8 cellular contexts compared by ENCODE assay signal in genomic region chr22:38034278-38034882, GRCh38. TPM values are rescaled to one million over a fixed set of nuclear protein-coding genes. Genes with fewer than 3 reads are reported as not detected.
A peak's percentile ranks its signal among the peaks of the same experiment; 100 is the strongest.
DNase-seq lines count a peak whose midpoint lies in the region; ATAC-seq, FAIRE-seq and TF ChIP-seq lines count a peak whose summit lies in the region.

No MANE protein-coding gene starts in this region.

- H3K36me3 ChIP-seq in kidney (ENCODE audit: control insufficient read depth in 1 of 2, insufficient read depth in 2 of 2, low read length in 2 of 2), result no peaks in the 10 kb centered on the region

- intact Hi-C loops in kidney (cut with DNase I), result no loop called here
- intact Hi-C loops in CD4-positive, alpha-beta T cell (cut with DNase I, micrococcal nuclease), result no loop called here

- ATAC-seq in stimulated activated memory B cell treated with anti-CD40 and anti-IgM and Interleukin-4, amounts not matched to agents 10 μg/mL and 1 μg/mL and 100 μg/mL, for 72 hours, result peak; percentile 63
- no peak for ATAC-seq in HG03442 (IDR thresholded peaks at IDR 0.05; ENCODE audit: unreplicated experiment)
- ATAC-seq in CD4-positive, alpha-beta T cell (ENCODE audit: poor library complexity), result no peak

- no peaks in the 10 kb centered on the region for H3K27me3 ChIP-seq in CD4-positive, alpha-beta T cell (ENCODE audit: control insufficient read depth, insufficient read depth, low read length)

- H3K27ac ChIP-seq in caudate nucleus (ENCODE audit: low read depth, low read length) (peak overlapping the region; percentile 99), kidney (ENCODE audit: low read depth in 2 of 2, low read length in 2 of 2) (peak overlapping the region; percentile 18 to 84)
- H3K27ac ChIP-seq in CD4-positive, alpha-beta T cell (ENCODE audit: low read depth, low read length), result no peak overlapping the region

- peaks cover 20% of the 10 kb centered on the region for H3K4me1 Mint-ChIP-seq in stimulated activated memory B cell treated with anti-CD40 and anti-IgM and Interleukin-4, amounts not matched to agents 10 μg/mL and 1 μg/mL and 100 μg/mL, for 72 hours
- H3K4me1 Mint-ChIP-seq in CD4-positive, alpha-beta T cell (ENCODE audit: low read depth), result no peaks in the 10 kb centered on the region

- no peaks in the 10 kb centered on the region for H3K9me3 Mint-ChIP-seq in stimulated activated memory B cell treated with anti-CD40 and anti-IgM and Interleukin-4, amounts not matched to agents 10 μg/mL and 1 μg/mL and 100 μg/mL, for 72 hours
- no peaks in the 10 kb centered on the region for H3K9me3 Mint-ChIP-seq in CD4-positive, alpha-beta T cell

- no peak for TF ChIP-seq CTCF in kidney (IDR thresholded peaks at IDR 0.05; ENCODE audit: borderline replicate concordance, extremely low read depth, insufficient read depth)
- no peak for TF ChIP-seq CTCF in CD4-positive, alpha-beta T cell (IDR thresholded peaks at IDR 0.05)

- no peak overlapping the region for H3K4me3 Mint-ChIP-seq in stimulated activated memory B cell treated with anti-CD40 and anti-IgM and Interleukin-4, amounts not matched to agents 10 μg/mL and 1 μg/mL and 100 μg/mL, for 72 hours
- no peak overlapping the region for H3K4me3 Mint-ChIP-seq in CD4-positive, alpha-beta T cell

- no peak overlapping the region for H3K27ac Mint-ChIP-seq in stimulated activated memory B cell treated with anti-CD40 and anti-IgM and Interleukin-4, amounts not matched to agents 10 μg/mL and 1 μg/mL and 100 μg/mL, for 72 hours
- H3K27ac Mint-ChIP-seq in CD4-positive, alpha-beta T cell, result no peak overlapping the region

- peaks cover 0 to 14% of the 10 kb centered on the region in 2 donors for H3K4me1 ChIP-seq in kidney (ENCODE audit: control insufficient read depth in 1 of 2, insufficient read depth in 1 of 2, low read depth in 1 of 2, low read length in 2 of 2)

- POLR2A ChIA-PET in CD4-positive, alpha-beta T cell (lab: Charles Lee), result no interaction called here

- H3K4me3 ChIP-seq in kidney (ENCODE audit: low read length in 2 of 2), result no peak overlapping the region

- H3K27me3 Mint-ChIP-seq in stimulated activated memory B cell treated with anti-CD40 and anti-IgM and Interleukin-4, amounts not matched to agents 10 μg/mL and 1 μg/mL and 100 μg/mL, for 72 hours, result peaks cover 38% of the 10 kb centered on the region
- H3K27me3 Mint-ChIP-seq in CD4-positive, alpha-beta T cell, result no peaks in the 10 kb centered on the region

- FAIRE-seq in kidney (lab: Jason Lieb, UNC), result no peak

- CTCF ChIA-PET in CD4-positive, alpha-beta T cell (lab: Charles Lee), result no interaction called here

- peak in 12 of 14 donors; percentile 64 to 89 (median 82) for DNase-seq in C1 segment of cervical spinal cord (lab: John Stamatoyannopoulos, UW)
- DNase-seq in MV-4-11 (lab: John Stamatoyannopoulos, UW), result peak; percentile 83
- peak in 57 of 61 donors; percentile 49 to 91 (median 77) for DNase-seq in caudate nucleus (lab: John Stamatoyannopoulos, UW)
- peak; percentile 94 for DNase-seq in kidney
- no peak for DNase-seq in COR-L47 (lab: John Stamatoyannopoulos, UW)
- no peak for DNase-seq in CD4-positive, alpha-beta T cell

- H3K9me3 ChIP-seq in kidney (ENCODE audit: control insufficient read depth in 1 of 2, low read length in 2 of 2), result no peaks in the 10 kb centered on the region
- H3K9me3 ChIP-seq in CD4-positive, alpha-beta T cell (ENCODE audit: control insufficient read depth, low read length), result no peaks in the 10 kb centered on the region

- H3K9ac ChIP-seq in kidney (ENCODE audit: low read length in 2 of 2), result no peak overlapping the region

- no peaks in the 10 kb centered on the region for H3K36me3 Mint-ChIP-seq in stimulated activated memory B cell treated with anti-CD40 and anti-IgM and Interleukin-4, amounts not matched to agents 10 μg/mL and 1 μg/mL and 100 μg/mL, for 72 hours
- no peaks in the 10 kb centered on the region for H3K36me3 Mint-ChIP-seq in CD4-positive, alpha-beta T cell (ENCODE audit: low read depth)

RNA-seq across cellular contexts. Expression of gene PICK1, which starts 22.8 kb away (rescaled TPM):
- 43.4 TPM for total RNA-seq in kidney
- polyA plus RNA-seq in kidney (ENCODE audit: insufficient read depth, low read depth, low replicate concordance), result 28.4 TPM
- 10 to 100 TPM; 21.2 to 25.6 TPM for total RNA-seq in CD4-positive, alpha-beta T cell

RNA-seq across cellular contexts. Expression of gene SLC16A8, which starts 49.6 kb away (rescaled TPM):
- total RNA-seq in kidney, result 0.31 TPM
- 0.92 TPM for polyA plus RNA-seq in kidney (ENCODE audit: insufficient read depth, low read depth, low replicate concordance)
- total RNA-seq in CD4-positive, alpha-beta T cell, result not detected

RNA-seq across cellular contexts. Expression of gene SOX10, which starts 50.0 kb away (rescaled TPM):
- total RNA-seq in kidney, result 1.5 TPM
- polyA plus RNA-seq in kidney (ENCODE audit: insufficient read depth, low read depth, low replicate concordance), result 0.22 TPM
- not detected for total RNA-seq in CD4-positive, alpha-beta T cell

Comparison
In these comparisons a context has a peak if more than half of its experiments do, and no peak if none do; other contexts are left out.
1. DNase-seq: peak in C1 segment of cervical spinal cord (12 of 14), MV-4-11 (single experiment), caudate nucleus (57 of 61) and kidney (single experiment); none in COR-L47 (single experiment) and CD4-positive, alpha-beta T cell (0 of 10).